Comparison of ENCODE assay signal across 2 cellular contexts in the genomic region with DNA sequence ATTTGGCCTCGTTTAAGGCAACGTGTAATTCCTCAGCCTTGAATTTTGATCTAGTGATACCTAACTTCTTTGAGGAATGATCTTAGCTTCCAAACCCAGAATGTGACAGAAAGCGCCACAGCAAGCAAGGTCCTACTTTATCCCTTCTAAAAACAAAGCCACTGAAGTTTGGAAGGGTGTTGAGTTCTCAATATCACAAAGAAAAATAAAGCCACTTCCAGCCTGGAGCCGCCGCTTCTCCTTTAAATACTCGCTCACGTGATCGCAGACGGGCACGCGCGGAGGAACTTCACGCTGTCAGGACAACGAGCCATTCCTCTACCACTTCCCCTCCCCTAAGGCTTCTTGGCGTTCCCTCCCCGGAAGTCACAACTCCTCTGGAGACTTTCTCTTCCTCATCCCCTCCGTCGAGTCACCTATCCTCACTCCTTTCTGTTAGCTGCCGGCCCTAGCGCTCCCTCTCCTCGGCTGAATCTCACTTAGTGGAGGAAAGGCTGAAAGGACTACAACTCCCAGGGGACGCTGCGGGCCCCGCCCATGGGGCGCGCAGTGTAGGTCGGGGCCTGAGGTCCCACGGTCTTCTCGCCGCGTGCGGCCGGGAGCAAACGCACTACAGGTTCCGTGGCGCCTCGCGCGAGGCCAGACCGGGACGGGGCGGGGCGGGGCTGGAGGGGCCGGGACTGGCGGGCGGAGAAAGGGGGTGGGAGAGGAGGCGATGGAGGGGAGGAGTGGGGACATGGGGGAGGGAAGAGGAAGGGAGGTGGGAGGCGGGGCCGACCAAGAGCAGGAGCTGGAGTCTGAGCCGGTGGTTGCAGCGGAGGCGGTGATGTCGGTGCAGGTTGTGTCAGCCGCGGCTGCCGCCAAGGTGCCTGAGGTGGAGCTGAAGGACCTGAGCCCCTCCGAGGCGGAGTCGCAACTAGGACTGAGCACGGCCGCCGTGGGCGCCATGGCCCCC.
TF ChIP-seq lines count a peak whose summit lies in the region.

A gene (plus strand): TSS at position 780 of the 955 bp plus-strand sequence.

TF ChIP-seq in HCT116, 20 proteins besides CTCF, POLR2A, EP300 and RAD21 (continued from another document):
- TF ChIP-seq, protein P1, sequence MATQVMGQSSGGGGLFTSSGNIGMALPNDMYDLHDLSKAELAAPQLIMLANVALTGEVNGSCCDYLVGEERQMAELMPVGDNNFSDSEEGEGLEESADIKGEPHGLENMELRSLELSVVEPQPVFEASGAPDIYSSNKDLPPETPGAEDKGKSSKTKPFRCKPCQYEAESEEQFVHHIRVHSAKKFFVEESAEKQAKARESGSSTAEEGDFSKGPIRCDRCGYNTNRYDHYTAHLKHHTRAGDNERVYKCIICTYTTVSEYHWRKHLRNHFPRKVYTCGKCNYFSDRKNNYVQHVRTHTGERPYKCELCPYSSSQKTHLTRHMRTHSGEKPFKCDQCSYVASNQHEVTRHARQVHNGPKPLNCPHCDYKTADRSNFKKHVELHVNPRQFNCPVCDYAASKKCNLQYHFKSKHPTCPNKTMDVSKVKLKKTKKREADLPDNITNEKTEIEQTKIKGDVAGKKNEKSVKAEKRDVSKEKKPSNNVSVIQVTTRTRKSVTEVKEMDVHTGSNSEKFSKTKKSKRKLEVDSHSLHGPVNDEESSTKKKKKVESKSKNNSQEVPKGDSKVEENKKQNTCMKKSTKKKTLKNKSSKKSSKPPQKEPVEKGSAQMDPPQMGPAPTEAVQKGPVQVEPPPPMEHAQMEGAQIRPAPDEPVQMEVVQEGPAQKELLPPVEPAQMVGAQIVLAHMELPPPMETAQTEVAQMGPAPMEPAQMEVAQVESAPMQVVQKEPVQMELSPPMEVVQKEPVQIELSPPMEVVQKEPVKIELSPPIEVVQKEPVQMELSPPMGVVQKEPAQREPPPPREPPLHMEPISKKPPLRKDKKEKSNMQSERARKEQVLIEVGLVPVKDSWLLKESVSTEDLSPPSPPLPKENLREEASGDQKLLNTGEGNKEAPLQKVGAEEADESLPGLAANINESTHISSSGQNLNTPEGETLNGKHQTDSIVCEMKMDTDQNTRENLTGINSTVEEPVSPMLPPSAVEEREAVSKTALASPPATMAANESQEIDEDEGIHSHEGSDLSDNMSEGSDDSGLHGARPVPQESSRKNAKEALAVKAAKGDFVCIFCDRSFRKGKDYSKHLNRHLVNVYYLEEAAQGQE (IDR thresholded peaks at IDR 0.05; ENCODE audit: low read depth) = no peak
- TF ChIP-seq EGR1 (IDR thresholded peaks at IDR 0.05; ENCODE audit: low read depth) = no peak
- no peak for TF ChIP-seq JUND (IDR thresholded peaks at IDR 0.05)
- TF ChIP-seq, protein P2, sequence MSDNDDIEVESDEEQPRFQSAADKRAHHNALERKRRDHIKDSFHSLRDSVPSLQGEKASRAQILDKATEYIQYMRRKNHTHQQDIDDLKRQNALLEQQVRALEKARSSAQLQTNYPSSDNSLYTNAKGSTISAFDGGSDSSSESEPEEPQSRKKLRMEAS (IDR thresholded peaks at IDR 0.05) = peak; percentile 93
- TF ChIP-seq, protein P3, sequence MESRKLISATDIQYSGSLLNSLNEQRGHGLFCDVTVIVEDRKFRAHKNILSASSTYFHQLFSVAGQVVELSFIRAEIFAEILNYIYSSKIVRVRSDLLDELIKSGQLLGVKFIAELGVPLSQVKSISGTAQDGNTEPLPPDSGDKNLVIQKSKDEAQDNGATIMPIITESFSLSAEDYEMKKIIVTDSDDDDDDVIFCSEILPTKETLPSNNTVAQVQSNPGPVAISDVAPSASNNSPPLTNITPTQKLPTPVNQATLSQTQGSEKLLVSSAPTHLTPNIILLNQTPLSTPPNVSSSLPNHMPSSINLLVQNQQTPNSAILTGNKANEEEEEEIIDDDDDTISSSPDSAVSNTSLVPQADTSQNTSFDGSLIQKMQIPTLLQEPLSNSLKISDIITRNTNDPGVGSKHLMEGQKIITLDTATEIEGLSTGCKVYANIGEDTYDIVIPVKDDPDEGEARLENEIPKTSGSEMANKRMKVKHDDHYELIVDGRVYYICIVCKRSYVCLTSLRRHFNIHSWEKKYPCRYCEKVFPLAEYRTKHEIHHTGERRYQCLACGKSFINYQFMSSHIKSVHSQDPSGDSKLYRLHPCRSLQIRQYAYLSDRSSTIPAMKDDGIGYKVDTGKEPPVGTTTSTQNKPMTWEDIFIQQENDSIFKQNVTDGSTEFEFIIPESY (IDR thresholded peaks at IDR 0.05; ENCODE audit: extremely low read depth, insufficient replicate concordance, low read length) = peak; percentile 76
- peak; percentile 74 for TF ChIP-seq YY1 (IDR thresholded peaks at IDR 0.05; ENCODE audit: extremely low read depth, insufficient replicate concordance, low read depth, low read length)
- no peak for TF ChIP-seq FOSL1 (IDR thresholded peaks at IDR 0.05; ENCODE audit: low read depth)
- TF ChIP-seq POLR2AphosphoS5 (IDR thresholded peaks at IDR 0.05; ENCODE audit: low read depth, low read length) = peak; percentile 81
- TF ChIP-seq ELF1 (IDR thresholded peaks at IDR 0.05; ENCODE audit: borderline replicate concordance, low read depth) = peak; percentile 78; the same call in 1 of the 2 replicates
- no peak for TF ChIP-seq CEBPB (IDR thresholded peaks at IDR 0.05; ENCODE audit: low read depth)
- peak; percentile 15 for TF ChIP-seq TCF7L2 (IDR thresholded peaks at IDR 0.05; ENCODE audit: borderline replicate concordance, extremely low read depth, insufficient read depth, insufficient read length)
- peak; percentile 98 for TF ChIP-seq SP1 (IDR thresholded peaks at IDR 0.05; ENCODE audit: low read depth)
- TF ChIP-seq EZH2phosphoT487 (IDR thresholded peaks at IDR 0.05; ENCODE audit: borderline replicate concordance) = no peak
- no peak for TF ChIP-seq ZFX (IDR thresholded peaks at IDR 0.05)
- TF ChIP-seq, protein P4, sequence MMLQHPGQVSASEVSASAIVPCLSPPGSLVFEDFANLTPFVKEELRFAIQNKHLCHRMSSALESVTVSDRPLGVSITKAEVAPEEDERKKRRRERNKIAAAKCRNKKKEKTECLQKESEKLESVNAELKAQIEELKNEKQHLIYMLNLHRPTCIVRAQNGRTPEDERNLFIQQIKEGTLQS (IDR thresholded peaks at IDR 0.05) = no peak
- TF ChIP-seq SIN3A (IDR thresholded peaks at IDR 0.05; ENCODE audit: low read depth) = no peak; the same call in 1 of the 2 replicates
- no peak for TF ChIP-seq ZNF274 (IDR thresholded peaks at IDR 0.05; ENCODE audit: low read depth, low read length)
- no peak for TF ChIP-seq SRF (IDR thresholded peaks at IDR 0.05; ENCODE audit: low read depth)
- peak; percentile 74 for TF ChIP-seq CBX3 (IDR thresholded peaks at IDR 0.05; ENCODE audit: low read depth)

TF ChIP-seq in neural cell, 6 proteins besides CTCF, POLR2A, EP300 and RAD21 (continued from another document):
- TF ChIP-seq, protein P1 (IDR thresholded peaks at IDR 0.05; ENCODE audit: borderline replicate concordance) = peak; percentile 12
- peak; percentile 86 for TF ChIP-seq POLR2AphosphoS5 (IDR thresholded peaks at IDR 0.05)
TF ChIP-seq in neural cell: peak in this region for 3.
